Comparison of ENCODE assay signal across 17 cellular contexts in genomic region chr10:78360284-78360683, GRCh38.
"Had no signal": no experiment of that assay in that cellular context is flagged by ENCODE, and none has a peak within 500 bp of the region (broad histone marks: within the 10 kb centered on the region; RNA-seq: fewer than 3 reads in every experiment).

No MANE protein-coding gene starts in this region.

- H3K4me1 ChIP-seq: foreskin keratinocyte, prostate gland had no signal

- H3K27ac ChIP-seq: foreskin keratinocyte, ovary, prostate gland, tibial nerve, VCaP had no signal

- H3K27me3 ChIP-seq: ovary, tibial nerve had no signal

- FAIRE-seq: urothelium cell line had no signal

- H3K36me3 ChIP-seq: ovary, prostate gland, tibial nerve had no signal

- DNase-seq: activated CD4-positive, alpha-beta T cell treated with anti-CD3 and anti-CD28 coated beads for 1 hour; activated CD8-positive, alpha-beta memory T cell treated with anti-CD3 and anti-CD28 coated beads for 24 hours; activated CD8-positive, alpha-beta memory T cell treated with anti-CD3 and anti-CD28 coated beads, Interleukin-2, amount 50 U/mL, for 4 hours; activated T-cell treated with anti-CD3 and anti-CD28 coated beads, Interleukin-2, amount 50 U/mL, for 24 hours; effector CD4-positive, alpha-beta T cell; foreskin keratinocyte; immature natural killer cell; kidney glomerular epithelial cell; left ventricle myocardium superior; mammary epithelial cell; ovary; stimulated activated CD4-positive, alpha-beta T cell treated with anti-CD3 and anti-CD28 coated beads, Interleukin-12 subunit alpha, Interleukin-12 subunit beta, amount 100 ng/mL, for 4 hours; stimulated activated CD4-positive, alpha-beta T cell treated with anti-CD3 and anti-CD28 coated beads, Interleukin-4, amount 100 ng/mL, for 4 hours had no signal

- H3K9me3 ChIP-seq: ovary, prostate gland, tibial nerve had no signal

- H3K4me3 ChIP-seq: ovary, prostate gland, tibial nerve had no signal

- ATAC-seq: foreskin keratinocyte had no signal
